Comparison of ENCODE assay signal across 9 cellular contexts in the genomic region with DNA sequence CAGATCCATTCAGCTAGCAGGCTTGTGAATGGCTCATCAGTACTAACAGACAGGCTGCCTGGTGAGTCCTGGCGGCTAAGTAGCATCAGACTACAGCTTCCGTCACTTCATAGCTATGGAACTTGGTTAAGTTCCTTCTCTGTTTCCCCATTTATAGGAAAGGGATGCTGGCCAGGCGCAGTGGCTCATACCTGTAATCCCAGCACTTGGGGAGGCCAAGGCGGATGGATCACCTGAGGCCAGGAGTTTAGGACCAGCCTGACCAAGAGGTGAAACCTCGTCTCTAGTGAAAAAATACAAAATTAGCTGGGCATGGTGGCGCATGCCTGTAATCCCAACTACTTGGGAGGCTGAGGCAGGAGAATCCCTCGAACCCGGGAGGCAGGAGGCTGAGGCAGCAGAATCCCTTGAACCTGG. TPM values are rescaled to one million over a fixed set of nuclear protein-coding genes. Genes with fewer than 3 reads are reported as not detected.
DNase-seq lines count a peak whose midpoint lies in the region; ATAC-seq, FAIRE-seq and TF ChIP-seq lines count a peak whose summit lies in the region.
"Not testable (repeated sequence)": the region's sequence is repeated elsewhere in the genome, so short reads cannot be mapped to it uniquely, and the experiment has no call there.
"Had no signal": no experiment of that assay in that cellular context is flagged by ENCODE, and none has a peak within 500 bp of the region (broad histone marks: within the 10 kb centered on the region; RNA-seq: fewer than 3 reads in every experiment).

No MANE protein-coding gene starts in this region.

- TF ChIP-seq POLR2A in HepG2 (IDR thresholded peaks at IDR 0.05; ENCODE audit: insufficient read depth in 1 of 2, low read depth in 2 of 2, low read length in 2 of 2); stomach (IDR thresholded peaks at IDR 0.05): not testable (repeated sequence)

- H3K9me3 Mint-ChIP-seq in GM23338, nephron: not testable (repeated sequence)

- H3K4me1 ChIP-seq in GM23338 (ENCODE audit: insufficient read depth) (peaks cover 45% of the 10 kb centered on the region), PC-3 (ENCODE audit: insufficient read depth, low read length) (peaks cover 41% of the 10 kb centered on the region), HepG2 (ENCODE audit: insufficient read depth, low read length) (peaks cover 63% of the 10 kb centered on the region), stomach (peaks cover 23 to 50% (median 35%) of the 10 kb centered on the region in 4 donors)

- DNase-seq in GM23338 (ENCODE audit: low spot score); PC-3; dorsolateral prefrontal cortex; HepG2 (ENCODE audit: low spot score); stomach: not testable (repeated sequence)
- peak; percentile 78 for DNase-seq in amniotic epithelial cell (ENCODE audit: low read depth)

- not testable (repeated sequence) for H2AFZ ChIP-seq in GM23338; PC-3 (ENCODE audit: low read length)
- peak overlapping the region; percentile 12 for H2AFZ ChIP-seq in HepG2 (ENCODE audit: low read length)

- not testable (repeated sequence) for TF ChIP-seq RAD21 in HepG2 (CRISPR knock-in tag; IDR thresholded peaks at IDR 0.05)

- peaks cover 50% of the 10 kb centered on the region for H3K4me1 Mint-ChIP-seq in GM23338
- peaks cover 46% of the 10 kb centered on the region for H3K4me1 Mint-ChIP-seq in nephron

- intact Hi-C loops in PC-3 (cut with micrococcal nuclease); dorsolateral prefrontal cortex (cut with DNase I): not testable (repeated sequence)
- intact Hi-C loops in HepG2 (cut with micrococcal nuclease; ENCODE audit: unreplicated experiment) (loop anchor here (2.0 kb wide), 2 partner anchors 49 to 87 kb away; no protein-coding TSS in a partner anchor), stomach (cut with DNase I; ENCODE audit: low total_unique reads) (loop anchor here (10.0 kb wide), 1 partner anchor 49 kb away; no protein-coding TSS in a partner anchor)

- H3K9me3 ChIP-seq in PC-3 (ENCODE audit: low read length); HepG2 (ENCODE audit: low read length); stomach: not testable (repeated sequence)

- ATAC-seq in GM23338 (peak; percentile 7), HepG2 (peak; percentile 29)
- ATAC-seq in PC-3: not testable (repeated sequence)

- not testable (repeated sequence) for H4K20me1 ChIP-seq in GM23338 (replicated peaks; ENCODE audit: insufficient read depth); PC-3 (ENCODE audit: low read length); HepG2 (ENCODE audit: insufficient read depth, low read length)

- BruUV-seq in PC-3 (replicated peaks; lab: Mats Ljungman, UMichigan); HepG2 (replicated peaks; lab: Mats Ljungman, UMichigan): not testable (repeated sequence)

- 76% methylated on average over 8 of the region's 8 CpGs for WGBS in HepG2 (ENCODE audit: low lambda C conversion rate)
- 89 to 94% (median 89%) methylated on average over 8 of the region's 8 CpGs for WGBS in stomach, 5 donors

- H3K27ac Mint-ChIP-seq in GM23338: peak overlapping the region; percentile 67
- peak overlapping the region; percentile 51 to 88 (median 87) for H3K27ac Mint-ChIP-seq in nephron

- in situ Hi-C loops in HepG2 (cut with HindIII; ENCODE audit: extremely low pct_ligation_motif_present, low pct_unique_long_range_greater_than_20kb): loop anchor here (5.0 kb wide), 1 partner anchor 51 kb away; no protein-coding TSS in a partner anchor

- H3K9me2 ChIP-seq in GM23338 (ENCODE audit: insufficient read depth); PC-3 (replicated peaks; ENCODE audit: low read length): not testable (repeated sequence)

- not testable (repeated sequence) for H3K36me3 ChIP-seq in GM23338 (ENCODE audit: insufficient read depth); PC-3 (ENCODE audit: low read depth, low read length); HepG2 (replicated peaks in 1 of 2; ENCODE audit: control insufficient read depth in 1 of 2, insufficient read depth in 2 of 2, low read length in 2 of 2); stomach

- peaks cover 27% of the 10 kb centered on the region for H3F3A ChIP-seq in GM23338 (replicated peaks; ENCODE audit: low read depth)
- not testable (repeated sequence) for H3F3A ChIP-seq in PC-3 (ENCODE audit: low read length, unreplicated experiment)

- not testable (repeated sequence) for H3K9ac ChIP-seq in PC-3 (ENCODE audit: low read length)
- H3K9ac ChIP-seq in HepG2 (ENCODE audit: insufficient read depth, low read depth, low read length): peak overlapping the region; percentile 70

- H3K27ac ChIP-seq in GM23338 (ENCODE audit: low read depth) (peak overlapping the region; percentile 90), PC-3 (ENCODE audit: low read length) (peak overlapping the region; percentile 63), dorsolateral prefrontal cortex (peak overlapping the region in 50 of 59 donors; percentile 1 to 97 (median 66)), HepG2 (ENCODE audit: extremely low read length, insufficient read depth, low read length) (peak overlapping the region; percentile 95), stomach (peak overlapping the region; percentile 71 to 81 (median 73))

- H3K27me3 Mint-ChIP-seq in GM23338 (ENCODE audit: insufficient read depth, low read depth, poor library complexity): peaks cover 10% of the 10 kb centered on the region
- not testable (repeated sequence) for H3K27me3 Mint-ChIP-seq in nephron (ENCODE audit: low read depth)

- CTCF ChIA-PET in PC-3 (lab: Charles Lee): interaction anchor here (0.6 kb wide), 1 partner anchor 1883 kb away, joined by 3 read pairs; no protein-coding TSS in a partner anchor
- CTCF ChIA-PET in HepG2 (lab: Yijun Ruan, JAX; ENCODE audit: low intra/inter-chr PET ratio, low total read pairs): not testable (repeated sequence)

- POLR2A ChIA-PET in PC-3 (lab: Charles Lee; ENCODE audit: unreplicated experiment): not testable (repeated sequence)
- POLR2A ChIA-PET in HepG2 (lab: Yijun Ruan, JAX): interaction anchor here (1.2 to 5.7 kb wide), 13 partner anchors 10 to 266 kb away, joined by 3 to 134 read pairs (median 4); a partner anchor contains a TSS

- H3K4me3 Mint-ChIP-seq in GM23338, nephron: not testable (repeated sequence)

- not testable (repeated sequence) for TF ChIP-seq EP300 in HepG2 (IDR thresholded peaks at IDR 0.05; ENCODE audit: low read depth in 2 of 2, low read length in 2 of 2); HepG2 (CRISPR knock-in tag; IDR thresholded peaks at IDR 0.05; ENCODE audit: borderline replicate concordance); stomach (IDR thresholded peaks at IDR 0.05)

- H3K36me3 Mint-ChIP-seq in GM23338 (ENCODE audit: low read depth): peaks cover 14% of the 10 kb centered on the region; the same call in 2 of the 3 replicates
- not testable (repeated sequence) for H3K36me3 Mint-ChIP-seq in nephron (ENCODE audit: low read depth)

- TF ChIP-seq CTCF in GM23338 (conservative IDR thresholded peaks at IDR 0.05; ENCODE audit: low read depth in 2 of 2); PC-3 (conservative IDR thresholded peaks at IDR 0.05; ENCODE audit: low read depth, low read length); dorsolateral prefrontal cortex (IDR thresholded peaks at IDR 0.05 in 54 of 56, conservative IDR thresholded peaks at IDR 0.05 in 2 of 56; ENCODE audit: low read depth in 1 of 56, partially characterized antibody in 56 of 56); HepG2 (CRISPR knock-in tag; IDR thresholded peaks at IDR 0.05); nephron (IDR thresholded peaks at IDR 0.05; ENCODE audit: unreplicated experiment in 3 of 3); stomach (IDR thresholded peaks at IDR 0.05): not testable (repeated sequence)

- FAIRE-seq in HepG2 (lab: Jason Lieb, UNC): not testable (repeated sequence)

- not testable (repeated sequence) for H3K4me3 ChIP-seq in GM23338; PC-3 (ENCODE audit: low read length); dorsolateral prefrontal cortex; stomach
- peak overlapping the region in 1 of 3 experiments; percentile 42; a peak in 2 of 6 replicates for H3K4me3 ChIP-seq in HepG2 (replicated peaks in 1 of 3; ENCODE audit: insufficient read depth in 1 of 3, low read depth in 2 of 3, low read length in 3 of 3)

- not testable (repeated sequence) for H3K27me3 ChIP-seq in GM23338 (ENCODE audit: insufficient read depth); PC-3 (ENCODE audit: low read length); dorsolateral prefrontal cortex; HepG2 (ENCODE audit: control insufficient read depth in 1 of 2, insufficient read depth in 2 of 2, low read length in 2 of 2); stomach

- H3K4me2 ChIP-seq in GM23338 (peak overlapping the region; percentile 40), PC-3 (ENCODE audit: low read length) (peak overlapping the region; percentile 55), HepG2 (ENCODE audit: low read depth, low read length) (peak overlapping the region; percentile 73)

- H3K79me2 ChIP-seq in GM23338 (replicated peaks; ENCODE audit: insufficient read depth) (peaks cover 46% of the 10 kb centered on the region), PC-3 (ENCODE audit: low read length) (peaks cover 54% of the 10 kb centered on the region)
- not testable (repeated sequence) for H3K79me2 ChIP-seq in HepG2 (ENCODE audit: insufficient read depth, low read length)

RNA-seq across cellular contexts. Expression of a gene that starts 49.9 kb away (rescaled TPM):
- total RNA-seq in GM23338 (2014; rRNA removed; shearing (Covaris generic)): 18.8 and 23.2 TPM in 2 replicates
- polyA plus RNA-seq in GM23338 (2016; fragmentation: Nextera tagmentation; extraction: Ambion mirVana) (5.5 and 7.2 TPM in 2 replicates), HepG2 (2011; rRNA removed) (6.6 and 7.2 TPM in 2 replicates), stomach (1 to 10 TPM; 2.2 to 9.9 (median 3.9) TPM)
- total RNA-seq in PC-3 (2014; rRNA removed) (9.4 and 17.7 TPM in 2 replicates), dorsolateral prefrontal cortex (10 to 100 TPM; 22.2 to 62.8 (median 36.2) TPM), HepG2 (2016; rRNA removed; fragmentation: Illumina TruSeq; extraction: Trizol) (13.3 and 15.3 TPM in 2 replicates), stomach (10 to 100 TPM in 4 of 5 donors, 1 to 10 TPM in 1; 9.7 to 32.7 (median 17.3) TPM)
- 14.8 and 17.2 TPM in 2 replicates for total RNA-seq in HepG2 (2016; cell fraction: cytosol; rRNA removed; fragmentation: Illumina TruSeq; extraction: Trizol; ENCODE audit: low read depth)
- 13.7 and 14.2 TPM in 2 replicates for total RNA-seq in HepG2 (2016; cell fraction: insoluble cytoplasmic fraction; rRNA removed; fragmentation: Illumina TruSeq; extraction: Trizol)
- 9.3 and 11.0 TPM in 2 replicates for total RNA-seq in HepG2 (2016; cell fraction: membrane; rRNA removed; fragmentation: Illumina TruSeq; extraction: Trizol)
- 16.2 and 19.2 TPM in 2 replicates for total RNA-seq in HepG2 (2016; cell fraction: nucleus; rRNA removed; fragmentation: Illumina TruSeq; extraction: Trizol)
- 4.1 and 5.0 TPM in 2 replicates for polyA plus RNA-seq in HepG2 (2011; cell fraction: cytosol; rRNA removed)
- 5.8 and 10.1 TPM in 2 replicates for polyA plus RNA-seq in HepG2 (2011; cell fraction: nucleus; rRNA removed)
- 5.7 and 6.7 TPM in 2 replicates for polyA plus RNA-seq in HepG2 (2012)
- polyA plus RNA-seq in HepG2 (2016; cell fraction: cytosol; fragmentation: Illumina TruSeq; extraction: Trizol; ENCODE audit: low read depth): 0.63 and 0.68 TPM in 2 replicates
- 7.7 and 7.8 TPM in 2 replicates for polyA plus RNA-seq in HepG2 (2016; cell fraction: insoluble cytoplasmic fraction; fragmentation: Illumina TruSeq; extraction: Trizol; ENCODE audit: low read depth)
- polyA plus RNA-seq in HepG2 (2016; cell fraction: membrane; fragmentation: Illumina TruSeq; extraction: Trizol; ENCODE audit: low read depth): 1.3 and 1.7 TPM in 2 replicates
- 6.0 and 6.4 TPM in 2 replicates for polyA plus RNA-seq in HepG2 (2016; cell fraction: nucleus; fragmentation: Illumina TruSeq; extraction: Trizol; ENCODE audit: insufficient read depth, low read depth)
- polyA minus RNA-seq in HepG2 (2011; rRNA and poly(A)+ RNA removed; ENCODE audit: low replicate concordance): 85.5 and 144 TPM in 2 replicates
- polyA minus RNA-seq in HepG2 (2011; cell fraction: cytosol; rRNA and poly(A)+ RNA removed): 17.1 and 17.6 TPM in 2 replicates
- polyA minus RNA-seq in HepG2 (2011; cell fraction: nucleus; rRNA and poly(A)+ RNA removed): 40.7 and 56.8 TPM in 2 replicates

RNA-seq across cellular contexts. Expression of a gene that starts 56.4 kb away (rescaled TPM):
- 142 TPM in 2 replicates for total RNA-seq in GM23338 (2014; rRNA removed; shearing (Covaris generic))
- polyA plus RNA-seq in GM23338 (2016; fragmentation: Nextera tagmentation; extraction: Ambion mirVana) (58.1 and 64.1 TPM in 2 replicates), HepG2 (2011; rRNA removed) (9.8 and 10.0 TPM in 2 replicates), stomach (10 to 100 TPM; 15.0 to 63.3 (median 62.2) TPM)
- total RNA-seq in PC-3 (2014; rRNA removed) (100 and 124 TPM in 2 replicates), dorsolateral prefrontal cortex (10 to 100 TPM in 20 of 120 experiments, 1 to 10 TPM in 97, under 1 TPM in 3; 0.82 to 20.2 (median 5.1) TPM), HepG2 (2016; rRNA removed; fragmentation: Illumina TruSeq; extraction: Trizol) (0.70 and 0.95 TPM in 2 replicates), stomach (100 to 1,000 TPM; 104 to 567 (median 188) TPM)
- total RNA-seq in HepG2 (2016; cell fraction: cytosol; rRNA removed; fragmentation: Illumina TruSeq; extraction: Trizol; ENCODE audit: low read depth): 0.10 and 0.18 TPM in 2 replicates
- 0.51 and 1.0 TPM in 2 replicates for total RNA-seq in HepG2 (2016; cell fraction: insoluble cytoplasmic fraction; rRNA removed; fragmentation: Illumina TruSeq; extraction: Trizol)
- total RNA-seq in HepG2 (2016; cell fraction: membrane; rRNA removed; fragmentation: Illumina TruSeq; extraction: Trizol): 0.17 and 0.31 TPM in 2 replicates
- total RNA-seq in HepG2 (2016; cell fraction: nucleus; rRNA removed; fragmentation: Illumina TruSeq; extraction: Trizol): 1.9 and 2.1 TPM in 2 replicates
- 3.0 and 7.2 TPM in 2 replicates for polyA plus RNA-seq in HepG2 (2011; cell fraction: cytosol; rRNA removed)
- polyA plus RNA-seq in HepG2 (2011; cell fraction: nucleus; rRNA removed): 4.1 and 7.8 TPM in 2 replicates
- polyA plus RNA-seq in HepG2 (2012): 25.1 and 45.8 TPM in 2 replicates
- 0.11 and 0.24 TPM in 2 replicates for polyA plus RNA-seq in HepG2 (2016; cell fraction: cytosol; fragmentation: Illumina TruSeq; extraction: Trizol; ENCODE audit: low read depth)
- 0.56 and 1.3 TPM in 2 replicates for polyA plus RNA-seq in HepG2 (2016; cell fraction: insoluble cytoplasmic fraction; fragmentation: Illumina TruSeq; extraction: Trizol; ENCODE audit: low read depth)
- 0.18 and 0.21 TPM in 2 replicates for polyA plus RNA-seq in HepG2 (2016; cell fraction: membrane; fragmentation: Illumina TruSeq; extraction: Trizol; ENCODE audit: low read depth)
- polyA plus RNA-seq in HepG2 (2016; cell fraction: nucleus; fragmentation: Illumina TruSeq; extraction: Trizol; ENCODE audit: insufficient read depth, low read depth): 2.6 and 4.5 TPM in 2 replicates
- polyA minus RNA-seq in HepG2 (2011; rRNA and poly(A)+ RNA removed; ENCODE audit: low replicate concordance): 1.1 and 21.8 TPM in 2 replicates
- polyA minus RNA-seq in HepG2 (2011; cell fraction: cytosol; rRNA and poly(A)+ RNA removed): 16.0 and 28.9 TPM in 2 replicates
- 5.7 and 10.7 TPM in 2 replicates for polyA minus RNA-seq in HepG2 (2011; cell fraction: nucleus; rRNA and poly(A)+ RNA removed)
- total RNA-seq: H4, Right ventricle myocardium superior had no signal
